In genomic region chr1:36223996-36224536, GRCh38 we compare ENCODE assay signal across 8 cellular contexts. TPM values are rescaled to one million over a fixed set of nuclear protein-coding genes. Genes with fewer than 3 reads are reported as not detected.
A peak's percentile ranks its signal among the peaks of the same experiment; 100 is the strongest.
DNase-seq lines count a peak whose midpoint lies in the region; ATAC-seq and TF ChIP-seq lines count a peak whose summit lies in the region.

Gene THRAP3, plus strand, starts transcription at chr1:36224443. Its CDS starts 58,121 bp downstream, at chr1:36282564.

- WGBS in thymus, result under 1% methylated on average over 45 of the region's 45 CpGs

- H3K4me2 ChIP-seq in SU-DHL-6 (ENCODE audit: low read depth, low read length, poor library complexity, severe bottlenecking), result peak within 1 kb of the TSS; percentile 90

- H3K27ac ChIP-seq in SU-DHL-6 (ENCODE audit: low read depth, low read length) (peak within 1 kb of the TSS; percentile 84), thymus (ENCODE audit: low read depth) (peak within 1 kb of the TSS; percentile 99)

- DNase-seq in NCI-H128 (lab: John Stamatoyannopoulos, UW; ENCODE audit: unreplicated experiment), result peak; percentile 99
- peak; percentile 99 for DNase-seq in activated naive CD8-positive, alpha-beta T cell treated with anti-CD3 and anti-CD28 coated beads, Interleukin-2, amount 10 ng/mL, durations not matched to agents 7 days and 5 days
- peak; percentile 99 for DNase-seq in glutamatergic neuron
- DNase-seq in osteocyte (ENCODE audit: extremely low spot score, unreplicated experiment), result peak; percentile 100

- peak; percentile 63 for TF ChIP-seq POLR2A in GM10847 (IDR thresholded peaks at IDR 0.05; ENCODE audit: extremely low read depth, insufficient read length)

- H3K4me1 Mint-ChIP-seq in activated naive CD8-positive, alpha-beta T cell treated with anti-CD3 and anti-CD28 coated beads, Interleukin-2, amount 10 ng/mL, durations not matched to agents 7 days and 5 days, result peaks cover 26% of the 10 kb centered on the region
- H3K4me1 Mint-ChIP-seq in glutamatergic neuron (ENCODE audit: low read depth, unreplicated experiment) (peaks cover 24% of the 10 kb centered on the region), osteocyte (ENCODE audit: unreplicated experiment) (peaks cover 29% of the 10 kb centered on the region)

- H3K9me3 Mint-ChIP-seq in activated naive CD8-positive, alpha-beta T cell treated with anti-CD3 and anti-CD28 coated beads, Interleukin-2, amount 10 ng/mL, durations not matched to agents 7 days and 5 days, result no peaks in the 10 kb centered on the region
- H3K9me3 Mint-ChIP-seq in glutamatergic neuron (ENCODE audit: unreplicated experiment), result peaks cover 10% of the 10 kb centered on the region
- H3K9me3 Mint-ChIP-seq in osteocyte (ENCODE audit: unreplicated experiment), result no peaks in the 10 kb centered on the region

- peaks cover 16% of the 10 kb centered on the region for H3K4me1 ChIP-seq in thymus (ENCODE audit: control insufficient read depth, insufficient read depth, low read length)

- peak within 1 kb of the TSS; percentile 87 for H2AFZ ChIP-seq in SU-DHL-6 (ENCODE audit: low read depth, low read length, severe bottlenecking)

- no peaks in the 10 kb centered on the region for H3K27me3 Mint-ChIP-seq in activated naive CD8-positive, alpha-beta T cell treated with anti-CD3 and anti-CD28 coated beads, Interleukin-2, amount 10 ng/mL, durations not matched to agents 7 days and 5 days
- H3K27me3 Mint-ChIP-seq in glutamatergic neuron (ENCODE audit: unreplicated experiment), result peaks cover 2% of the 10 kb centered on the region
- no peaks in the 10 kb centered on the region for H3K27me3 Mint-ChIP-seq in osteocyte (ENCODE audit: unreplicated experiment)

- peaks cover 19% of the 10 kb centered on the region for H3K36me3 Mint-ChIP-seq in activated naive CD8-positive, alpha-beta T cell treated with anti-CD3 and anti-CD28 coated beads, Interleukin-2, amount 10 ng/mL, durations not matched to agents 7 days and 5 days
- H3K36me3 Mint-ChIP-seq in glutamatergic neuron (ENCODE audit: unreplicated experiment) (no peaks in the 10 kb centered on the region), osteocyte (ENCODE audit: unreplicated experiment) (peaks cover 7% of the 10 kb centered on the region)

- POLR2A ChIA-PET in activated naive CD8-positive, alpha-beta T cell treated with anti-CD3 and anti-CD28 coated beads, Interleukin-2, amount 10 ng/mL, durations not matched to agents 7 days and 5 days (lab: Charles Lee), result interaction anchor here (0.6 to 3.2 kb wide), 21 partner anchors 9 to 293 kb away, joined by 3 to 33 read pairs (median 5); partner anchors contain the start of genes AGO3, EVA1B, MAP7D1 and MRPS15

- H3K4me3 Mint-ChIP-seq in activated naive CD8-positive, alpha-beta T cell treated with anti-CD3 and anti-CD28 coated beads, Interleukin-2, amount 10 ng/mL, durations not matched to agents 7 days and 5 days, result peak within 1 kb of the TSS; percentile 97
- H3K4me3 Mint-ChIP-seq in glutamatergic neuron (ENCODE audit: unreplicated experiment) (peak within 1 kb of the TSS; percentile 99), osteocyte (ENCODE audit: unreplicated experiment) (peak within 1 kb of the TSS; percentile 98)

- H3K9me3 ChIP-seq in SU-DHL-6 (ENCODE audit: insufficient read depth, low read length), result no peaks in the 10 kb centered on the region
- H3K9me3 ChIP-seq in thymus (ENCODE audit: control insufficient read depth), result no peaks in the 10 kb centered on the region

- H3K27me3 ChIP-seq in SU-DHL-6 (ENCODE audit: low read length), result no peaks in the 10 kb centered on the region
- H3K27me3 ChIP-seq in thymus (ENCODE audit: control insufficient read depth, insufficient read depth), result no peaks in the 10 kb centered on the region

- peak within 1 kb of the TSS; percentile 100 for H3K27ac Mint-ChIP-seq in activated naive CD8-positive, alpha-beta T cell treated with anti-CD3 and anti-CD28 coated beads, Interleukin-2, amount 10 ng/mL, durations not matched to agents 7 days and 5 days
- H3K27ac Mint-ChIP-seq in glutamatergic neuron (ENCODE audit: unreplicated experiment) (peak within 1 kb of the TSS; percentile 99), osteocyte (ENCODE audit: unreplicated experiment) (peak within 1 kb of the TSS; percentile 100)

- peak within 1 kb of the TSS; percentile 87 for H3K9ac ChIP-seq in SU-DHL-6 (ENCODE audit: low read length)

- ATAC-seq in HG02678 (IDR thresholded peaks at IDR 0.05; ENCODE audit: unreplicated experiment), result peak; percentile 93
- peak; percentile 89 for ATAC-seq in activated naive CD8-positive, alpha-beta T cell treated with anti-CD3 and anti-CD28 coated beads, Interleukin-2, amount 10 ng/mL, durations not matched to agents 7 days and 5 days (ENCODE audit: low read depth)

- H3K79me2 ChIP-seq in SU-DHL-6 (ENCODE audit: insufficient read depth, low read length), result peaks cover 46% of the 10 kb centered on the region

- H3F3A ChIP-seq in SU-DHL-6 (ENCODE audit: insufficient read depth), result peaks cover 10% of the 10 kb centered on the region

- no peaks in the 10 kb centered on the region for H3K36me3 ChIP-seq in SU-DHL-6 (ENCODE audit: low read length)
- H3K36me3 ChIP-seq in thymus (ENCODE audit: control insufficient read depth, insufficient read depth), result no peaks in the 10 kb centered on the region

- H3K9me2 ChIP-seq in SU-DHL-6 (replicated peaks; ENCODE audit: insufficient read depth, low read length), result no peaks in the 10 kb centered on the region

- peaks cover 22% of the 10 kb centered on the region for H4K20me1 ChIP-seq in SU-DHL-6 (ENCODE audit: low read depth, low read length)

- TF ChIP-seq CTCF in SU-DHL-6 (IDR thresholded peaks at IDR 0.05; ENCODE audit: insufficient read depth, low read length, poor library complexity, severe bottlenecking) (no peak), glutamatergic neuron (IDR thresholded peaks at IDR 0.05; ENCODE audit: partially characterized antibody, unreplicated experiment) (no peak), osteocyte (IDR thresholded peaks at IDR 0.05) (no peak)

- H3K4me3 ChIP-seq in SU-DHL-6 (ENCODE audit: insufficient read depth, low read length, poor library complexity, severe bottlenecking) (peak within 1 kb of the TSS; percentile 97), thymus (ENCODE audit: low read length) (peak within 1 kb of the TSS; percentile 78)

RNA-seq across cellular contexts. Expression of gene THRAP3, which starts in this region (rescaled TPM):
- 100 to 1,000 TPM; 125 to 130 TPM for total RNA-seq in activated naive CD8-positive, alpha-beta T cell treated with anti-CD3 and anti-CD28 coated beads, Interleukin-2, amount 10 ng/mL, durations not matched to agents 7 days and 5 days
- total RNA-seq in glutamatergic neuron (ENCODE audit: unreplicated experiment), result 119 TPM
- 117 and 118 TPM in 2 replicates for total RNA-seq in osteocyte
- polyA plus RNA-seq in thymus, result 47.6 TPM

Comparison
In these comparisons a context has a peak if more than half of its experiments do, and no peak if none do; other contexts are left out.
1. Peak in every context shown above with its lines: DNase-seq, ATAC-seq, H3K4me3 ChIP-seq and H3K27ac ChIP-seq.